ENCODE assay signal across 21 cellular contexts in genomic region chrX:69045616-69046345, GRCh38.
"Had no signal": no experiment of that assay in that cellular context is flagged by ENCODE, and none has a peak within 500 bp of the region (broad histone marks: within the 10 kb centered on the region; RNA-seq: fewer than 3 reads in every experiment).

No MANE protein-coding gene starts in this region.

- H3K4me2 ChIP-seq: hepatocyte had no signal

- H2AFZ ChIP-seq: hepatocyte had no signal

- H3K79me2 ChIP-seq: hepatocyte had no signal

- H3K4me3 ChIP-seq: cardiac muscle cell, hepatocyte, mucosa of descending colon had no signal

- H3K36me3 ChIP-seq: cardiac muscle cell had no signal

- ATAC-seq: esophagus mucosa, left ventricle myocardium superior, mucosa of descending colon, T-helper 17 cell had no signal

- H3K9me3 ChIP-seq: mucosa of descending colon had no signal

- H3K27me3 ChIP-seq: cardiac muscle cell, hepatocyte had no signal

- H3K27ac ChIP-seq: cardiac muscle cell, hepatocyte had no signal

- DNase-seq: activated CD4-positive, alpha-beta T cell treated with anti-CD3 and anti-CD28 coated beads for 4 hours; activated CD4-positive, alpha-beta T cell treated with anti-CD3 and anti-CD28 coated beads, Interleukin-2, amount 50 U/mL, for 48 hours; activated CD4-positive, CD25-positive, alpha-beta regulatory T cell; activated naive CD4-positive, alpha-beta T cell treated with anti-CD3 and anti-CD28 coated beads for 36 hours; activated naive CD8-positive, alpha-beta T cell treated with anti-CD3 and anti-CD28 coated beads, Interleukin-2, amount 10 ng/mL, durations not matched to agents 7 days and 5 days; amniotic stem cell; effector memory CD4-positive, alpha-beta T cell; glutamatergic neuron; immature natural killer cell; left ventricle myocardium superior; mucosa of descending colon; naive B cell; nucleus accumbens; retina; stimulated activated CD4-positive, alpha-beta T cell treated with anti-CD3 and anti-CD28 coated beads, Interleukin-4, amount 100 ng/mL, for 24 hours; stimulated activated naive CD4-positive, alpha-beta T cell treated with Interleukin-2 at 50 U/mL for 16 hours; SW 1271; T-helper 17 cell had no signal
